Comparison of ENCODE assay signal across 23 cellular contexts in the genomic region with DNA sequence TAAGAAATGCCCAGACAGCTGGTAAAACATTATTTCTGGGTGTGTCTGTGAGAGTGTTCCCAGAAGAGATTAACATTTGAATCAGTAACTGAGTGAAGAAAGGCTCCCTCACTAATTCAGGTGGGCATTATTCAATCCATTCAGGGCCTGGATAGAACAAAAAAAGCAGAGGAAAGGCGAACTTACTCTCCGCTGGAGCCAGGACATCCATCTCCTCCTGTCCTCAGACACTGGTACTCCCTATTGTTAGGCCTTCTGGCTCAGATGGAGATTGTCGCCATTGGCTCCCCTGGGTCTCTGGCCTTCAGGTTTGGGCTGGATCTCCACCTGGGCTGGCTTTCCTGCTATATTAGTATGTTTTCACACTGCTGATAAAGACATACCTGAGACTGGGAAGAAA.
"Had no signal": no experiment of that assay in that cellular context is flagged by ENCODE, and none has a peak within 500 bp of the region (broad histone marks: within the 10 kb centered on the region; RNA-seq: fewer than 3 reads in every experiment).

No MANE protein-coding gene starts in this region.

- H3K4me1 ChIP-seq: ascending aorta, neural progenitor cell, right atrium auricular region, stomach, thyroid gland, upper lobe of right lung had no signal

- H2AFZ ChIP-seq: neural progenitor cell had no signal

- H3K9ac ChIP-seq: neural progenitor cell had no signal

- H3K4me3 ChIP-seq: ascending aorta, neural progenitor cell, right atrium auricular region, stomach, thyroid gland, upper lobe of right lung had no signal

- H3K27ac ChIP-seq: ascending aorta, neural progenitor cell, right atrium auricular region, stomach, thyroid gland, upper lobe of right lung had no signal

- H3K4me2 ChIP-seq: neural progenitor cell had no signal

- DNase-seq: activated CD4-positive, alpha-beta memory T cell treated with anti-CD3 and anti-CD28 coated beads, Interleukin-2, amount 10 ng/mL, durations not matched to agents 7 days and 5 days; activated CD4-positive, alpha-beta T cell treated with anti-CD3 and anti-CD28 coated beads for 1 hour; activated CD4-positive, alpha-beta T cell treated with anti-CD3 and anti-CD28 coated beads, Interleukin-2, amount 10 ng/mL, durations not matched to agents 7 days and 5 days; activated CD8-positive, alpha-beta memory T cell treated with anti-CD3 and anti-CD28 coated beads, Interleukin-2, amount 50 U/mL, for 48 hours; activated gamma-delta T cell; activated naive CD4-positive, alpha-beta T cell treated with anti-CD3 and anti-CD28 coated beads, Interleukin-2, amount 10 ng/mL, durations not matched to agents 7 days and 5 days; activated naive CD8-positive, alpha-beta T cell treated with anti-CD3 and anti-CD28 coated beads, Interleukin-2, amount 10 ng/mL, durations not matched to agents 7 days and 5 days; activated T-cell treated with anti-CD3 and anti-CD28 coated beads, Interleukin-2, amount 50 U/mL, for 24 hours; cortex of kidney; foreskin melanocyte; kidney; natural killer cell; occipital lobe; stimulated activated CD4-positive, alpha-beta T cell treated with anti-CD3 and anti-CD28 coated beads, Interleukin-15, amount 100 ng/mL, for 24 hours; stimulated activated CD4-positive, alpha-beta T cell treated with anti-CD3 and anti-CD28 coated beads, Interleukin-2, amount 100 ng/mL, for 24 hours; stimulated activated naive B cell treated with anti-CD40 and anti-IgM and Interleukin-4, amounts not matched to agents 10 μg/mL and 1 μg/mL and 100 μg/mL, for 72 hours; stomach; T-helper 17 cell; thyroid gland; upper lobe of right lung had no signal

- H3K36me3 ChIP-seq: ascending aorta, neural progenitor cell, right atrium auricular region, stomach, thyroid gland, upper lobe of right lung had no signal

- H3K27me3 ChIP-seq: ascending aorta, neural progenitor cell, right atrium auricular region, stomach, thyroid gland, upper lobe of right lung had no signal

- H3K9me3 ChIP-seq: ascending aorta, right atrium auricular region, stomach, thyroid gland, upper lobe of right lung had no signal
